8 cellular contexts compared by ENCODE assay signal in the genomic region with DNA sequence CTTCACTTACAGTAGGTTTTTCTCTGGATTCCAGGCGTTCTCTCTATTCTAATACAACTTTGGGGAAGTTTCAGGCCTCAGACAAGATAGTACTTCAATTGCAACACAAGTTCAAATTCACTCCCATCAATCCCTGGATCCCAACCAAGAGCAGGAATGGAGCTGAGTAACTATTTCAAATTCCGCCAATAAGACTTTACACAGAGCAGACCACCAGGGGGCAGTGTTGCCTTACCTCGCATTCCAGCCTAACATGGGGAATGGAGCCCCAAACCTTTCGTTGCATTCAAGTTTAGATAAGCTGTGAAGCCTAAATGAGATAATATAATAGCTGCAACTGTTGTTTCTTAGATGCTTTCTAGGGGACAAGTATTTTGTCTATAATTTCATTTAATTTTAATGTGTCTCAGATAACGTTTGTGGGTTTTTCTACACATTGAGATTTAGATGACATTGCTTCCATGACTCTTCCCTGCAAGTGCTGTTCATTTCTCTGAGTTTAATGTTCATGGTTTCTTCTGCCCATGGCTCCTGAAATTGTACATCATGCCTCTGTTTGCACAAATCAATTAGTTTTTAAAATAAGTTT.
DNase-seq lines count a peak whose midpoint lies in the region; ATAC-seq and TF ChIP-seq lines count a peak whose summit lies in the region.

No MANE protein-coding gene starts in this region.

- H3K4me3 ChIP-seq in endodermal cell (ENCODE audit: low read length) (no peak overlapping the region), mucosa of descending colon (no peak overlapping the region)

- no peak overlapping the region for H3K4me3 Mint-ChIP-seq in activated CD4-positive, alpha-beta memory T cell treated with anti-CD3 and anti-CD28 coated beads for 36 hours
- no peak overlapping the region for H3K4me3 Mint-ChIP-seq in endodermal cell

- no peak overlapping the region for H3K27ac ChIP-seq in endodermal cell (ENCODE audit: low read depth, low read length)

- no peaks in the 10 kb centered on the region for H3K27me3 ChIP-seq in endodermal cell (ENCODE audit: control insufficient read depth, insufficient read depth, low read length, poor library complexity, severe bottlenecking)

- 22 to 29% methylated on average over 3 to 5 of the region's 5 CpGs for WGBS in endodermal cell (ENCODE audit: insufficient coverage in 1 of 2, insufficient read length in 1 of 2), 2 experiments

- H3K4me1 ChIP-seq in endodermal cell (ENCODE audit: control insufficient read depth, insufficient read depth, low read length): peaks cover 11% of the 10 kb centered on the region
- H3K4me1 ChIP-seq in mucosa of descending colon (ENCODE audit: low read depth): no peaks in the 10 kb centered on the region

- H3K27me3 Mint-ChIP-seq in activated CD4-positive, alpha-beta memory T cell treated with anti-CD3 and anti-CD28 coated beads for 36 hours: peaks cover 9% of the 10 kb centered on the region
- no peaks in the 10 kb centered on the region for H3K27me3 Mint-ChIP-seq in endodermal cell (ENCODE audit: insufficient read depth)

- H3K4me1 Mint-ChIP-seq in activated CD4-positive, alpha-beta memory T cell treated with anti-CD3 and anti-CD28 coated beads for 36 hours (ENCODE audit: low read depth): no peaks in the 10 kb centered on the region
- H3K4me1 Mint-ChIP-seq in endodermal cell: peaks cover 45% of the 10 kb centered on the region

- H3K9ac ChIP-seq in endodermal cell (ENCODE audit: extremely low read depth, low read length, poor library complexity, severe bottlenecking): no peak overlapping the region

- no peaks in the 10 kb centered on the region for H3K9me3 Mint-ChIP-seq in activated CD4-positive, alpha-beta memory T cell treated with anti-CD3 and anti-CD28 coated beads for 36 hours
- H3K9me3 Mint-ChIP-seq in endodermal cell: no peaks in the 10 kb centered on the region

- H3K36me3 ChIP-seq in endodermal cell (ENCODE audit: control insufficient read depth, insufficient read depth, low read length) (no peaks in the 10 kb centered on the region), mucosa of descending colon (ENCODE audit: low read depth) (no peaks in the 10 kb centered on the region)

- H3K9me3 ChIP-seq in endodermal cell (ENCODE audit: control insufficient read depth, low read length): no peaks in the 10 kb centered on the region
- H3K9me3 ChIP-seq in mucosa of descending colon: no peaks in the 10 kb centered on the region

- H3K36me3 Mint-ChIP-seq in activated CD4-positive, alpha-beta memory T cell treated with anti-CD3 and anti-CD28 coated beads for 36 hours: no peaks in the 10 kb centered on the region
- no peaks in the 10 kb centered on the region for H3K36me3 Mint-ChIP-seq in endodermal cell (ENCODE audit: low read depth)

- TF ChIP-seq CTCF in endodermal cell (conservative IDR thresholded peaks at IDR 0.05): peak; percentile 94
- peak; percentile 44 for TF ChIP-seq CTCF in mucosa of descending colon (IDR thresholded peaks at IDR 0.05)

- DNase-seq in Ammon's horn (ENCODE audit: low spot score) (peak; percentile 70), NCI-H460 (ENCODE audit: extremely low read depth, low read depth) (peak; percentile 48), endodermal cell (peak; percentile 94), mucosa of descending colon (peak in 2 of 3 donors; percentile 78 to 88)
- DNase-seq in activated CD4-positive, alpha-beta memory T cell treated with anti-CD3 and anti-CD28 coated beads for 36 hours: peak; percentile 73
- peak; percentile 40 for DNase-seq in stimulated activated CD8-positive, alpha-beta memory T cell treated with anti-CD3 and anti-CD28 coated beads, Interleukin-7, amount 100 ng/mL, for 24 hours (ENCODE audit: low read depth)

- CTCF ChIA-PET in activated CD4-positive, alpha-beta memory T cell treated with anti-CD3 and anti-CD28 coated beads for 36 hours (lab: Charles Lee): interaction anchor here (0.6 to 3.0 kb wide), 17 partner anchors 8 to 495 kb away, joined by 3 to 18 read pairs (median 4); no protein-coding TSS in a partner anchor

- intact Hi-C loops in activated CD4-positive, alpha-beta memory T cell treated with anti-CD3 and anti-CD28 coated beads for 36 hours (cut with micrococcal nuclease): loop anchor here (10.0 kb wide), 1 partner anchor 245 kb away; no protein-coding TSS in a partner anchor
- intact Hi-C loops in mucosa of descending colon (cut with DNase I, micrococcal nuclease): no loop called here

- ATAC-seq in GM18520 (IDR thresholded peaks at IDR 0.05; ENCODE audit: unreplicated experiment) (peak; percentile 56), HG03103 (IDR thresholded peaks at IDR 0.05; ENCODE audit: low read depth, unreplicated experiment) (peak; percentile 88), mucosa of descending colon (peak; percentile 85)

- POLR2A ChIA-PET in activated CD4-positive, alpha-beta memory T cell treated with anti-CD3 and anti-CD28 coated beads for 36 hours (lab: Charles Lee): no interaction called here

- no peak overlapping the region for H3K27ac Mint-ChIP-seq in activated CD4-positive, alpha-beta memory T cell treated with anti-CD3 and anti-CD28 coated beads for 36 hours
- H3K27ac Mint-ChIP-seq in endodermal cell: peak overlapping the region; percentile 64

Comparison
In these comparisons a context has a peak if more than half of its experiments do, and no peak if none do; other contexts are left out.
1. DNase-seq: peak in every context shown above with its lines; median percentile 94 in endodermal cell; 83 in mucosa of descending colon; 73 in activated CD4-positive, alpha-beta memory T cell treated with anti-CD3 and anti-CD28 coated beads for 36 hours; 70 in Ammon's horn; 48 in NCI-H460; 40 in stimulated activated CD8-positive, alpha-beta memory T cell treated with anti-CD3 and anti-CD28 coated beads, Interleukin-7, amount 100 ng/mL, for 24 hours.